13 cellular contexts compared by ENCODE assay signal in genomic region chr18:48803951-48804855, GRCh38.
DNase-seq lines count a peak whose midpoint lies in the region; ATAC-seq and TF ChIP-seq lines count a peak whose summit lies in the region.
"Had no signal": no experiment of that assay in that cellular context is flagged by ENCODE, and none has a peak within 500 bp of the region (broad histone marks: within the 10 kb centered on the region; RNA-seq: fewer than 3 reads in every experiment).

No MANE protein-coding gene starts in this region.

- no peak overlapping the region for H4K5ac ChIP-seq in mesendoderm (ENCODE audit: low read length)

- H3K27ac ChIP-seq in cingulate gyrus (ENCODE audit: low read depth, low read length) (peak overlapping the region; percentile 83), mesendoderm (ENCODE audit: low read depth, low read length) (no peak overlapping the region), suprapubic skin (no peak overlapping the region)

- ATAC-seq in activated CD8-positive, alpha-beta T cell treated with anti-CD3 and anti-CD28 coated beads, Interleukin-2, amount 10 ng/mL, durations not matched to agents 7 days and 5 days, result no peak
- ATAC-seq: activated naive CD4-positive, alpha-beta T cell treated with anti-CD3 and anti-CD28 coated beads, Interleukin-2, amount 50 U/mL, for 72 hours had no signal

- peak overlapping the region; percentile 1 for H3K4ac ChIP-seq in mesendoderm (ENCODE audit: low read depth, low read length)

- no peaks in the 10 kb centered on the region for H3K9me3 ChIP-seq in suprapubic skin

- no peak overlapping the region for H4K8ac ChIP-seq in mesendoderm (ENCODE audit: low read depth, low read length)

- H3K27me3 ChIP-seq in mesendoderm (ENCODE audit: insufficient read depth, low read length, poor library complexity) (no peaks in the 10 kb centered on the region), suprapubic skin (no peaks in the 10 kb centered on the region)

- no peaks in the 10 kb centered on the region for H3K9me3 Mint-ChIP-seq in activated CD8-positive, alpha-beta T cell treated with anti-CD3 and anti-CD28 coated beads, Interleukin-2, amount 10 ng/mL, durations not matched to agents 7 days and 5 days (ENCODE audit: insufficient read depth)

- peak overlapping the region; percentile 19 for H3K56ac ChIP-seq in mesendoderm (ENCODE audit: low read length)

- H3K4me1 ChIP-seq in mesendoderm (ENCODE audit: control insufficient read depth, low read depth, low read length), result peaks cover 10% of the 10 kb centered on the region
- peaks cover 20% of the 10 kb centered on the region for H3K4me1 ChIP-seq in suprapubic skin

- H3K4me2 ChIP-seq in mesendoderm (ENCODE audit: low read length), result no peak overlapping the region

- H3K23ac ChIP-seq in mesendoderm (ENCODE audit: low read length), result no peak overlapping the region

- peaks cover 69% of the 10 kb centered on the region for H3K4me1 Mint-ChIP-seq in activated CD8-positive, alpha-beta T cell treated with anti-CD3 and anti-CD28 coated beads, Interleukin-2, amount 10 ng/mL, durations not matched to agents 7 days and 5 days (ENCODE audit: low read depth)

- no peak overlapping the region for H3K18ac ChIP-seq in mesendoderm (ENCODE audit: low read length)

- H3K79me1 ChIP-seq in mesendoderm (ENCODE audit: low read length), result no peaks in the 10 kb centered on the region

- H2BK15ac ChIP-seq in mesendoderm (replicated peaks; ENCODE audit: low read depth), result no peak overlapping the region

- no peak for TF ChIP-seq EP300 in suprapubic skin (IDR thresholded peaks at IDR 0.05)

- DNase-seq in activated CD8-positive, alpha-beta T cell treated with anti-CD3 and anti-CD28 coated beads, Interleukin-2, amount 10 ng/mL, durations not matched to agents 7 days and 5 days, result no peak
- DNase-seq in mesendoderm (no peak), suprapubic skin (ENCODE audit: low spot score in 2 of 2) (peak; percentile 56 to 65), amygdala (lab: John Stamatoyannopoulos, UW) (no peak), SIG-M5 treated with dmso at 0.1 percent for 504 hours (lab: John Stamatoyannopoulos, UW; ENCODE audit: unreplicated experiment) (no peak), RKO (ENCODE audit: low spot score) (no peak)
- DNase-seq: COR-L47, midbrain, NCI-H1105 treated with DMSO at 0.1 percent for 48 hours, NCI-H510A treated with DMSO at 0.1 percent for 48 hours, SHP77 treated with DMSO at 0.1 percent for 48 hours had no signal

- H3K79me2 ChIP-seq in mesendoderm (ENCODE audit: control insufficient read depth, insufficient read depth, low read length), result no peaks in the 10 kb centered on the region

- TF ChIP-seq CTCF in suprapubic skin (IDR thresholded peaks at IDR 0.05), result no peak

- H3K36me3 Mint-ChIP-seq in activated CD8-positive, alpha-beta T cell treated with anti-CD3 and anti-CD28 coated beads, Interleukin-2, amount 10 ng/mL, durations not matched to agents 7 days and 5 days (ENCODE audit: low read depth), result peaks cover 3% of the 10 kb centered on the region
- H3K36me3 Mint-ChIP-seq: activated naive CD4-positive, alpha-beta T cell treated with anti-CD3 and anti-CD28 coated beads, Interleukin-2, amount 50 U/mL, for 72 hours had no signal

- H3K36me3 ChIP-seq in mesendoderm (ENCODE audit: control insufficient read depth, insufficient read depth, low read length) (no peaks in the 10 kb centered on the region), suprapubic skin (peaks cover 3% of the 10 kb centered on the region)

- CTCF ChIA-PET in activated CD8-positive, alpha-beta T cell treated with anti-CD3 and anti-CD28 coated beads, Interleukin-2, amount 10 ng/mL, durations not matched to agents 7 days and 5 days (lab: Charles Lee), result no interaction called here

- no peaks in the 10 kb centered on the region for H3K27me3 Mint-ChIP-seq in activated CD8-positive, alpha-beta T cell treated with anti-CD3 and anti-CD28 coated beads, Interleukin-2, amount 10 ng/mL, durations not matched to agents 7 days and 5 days (ENCODE audit: low read depth)

- no peak for TF ChIP-seq POLR2A in suprapubic skin (IDR thresholded peaks at IDR 0.05)

- H3K4me3 ChIP-seq in mesendoderm (ENCODE audit: low read length), result no peak overlapping the region
- H3K4me3 ChIP-seq in suprapubic skin, result no peak overlapping the region

- no peak overlapping the region for H3K4me3 Mint-ChIP-seq in activated CD8-positive, alpha-beta T cell treated with anti-CD3 and anti-CD28 coated beads, Interleukin-2, amount 10 ng/mL, durations not matched to agents 7 days and 5 days

- POLR2A ChIA-PET in activated CD8-positive, alpha-beta T cell treated with anti-CD3 and anti-CD28 coated beads, Interleukin-2, amount 10 ng/mL, durations not matched to agents 7 days and 5 days (lab: Charles Lee), result no interaction called here

- no peak overlapping the region for H2BK5ac ChIP-seq in mesendoderm (ENCODE audit: low read length)

- WGBS in mesendoderm (ENCODE audit: extremely low coverage, insufficient coverage, low lambda C conversion rate), result no CpG with 5 or more reads among the region's 11 CpGs
- 79% methylated on average over 9 of the region's 11 CpGs for whole genome bisulfite sequencing in suprapubic skin

- H2BK120ac ChIP-seq in mesendoderm (ENCODE audit: low read depth, low read length), result no peak overlapping the region

- no peak overlapping the region for H3K9ac ChIP-seq in mesendoderm (ENCODE audit: low read length)

- peak overlapping the region; percentile 79 for H3K27ac Mint-ChIP-seq in activated CD8-positive, alpha-beta T cell treated with anti-CD3 and anti-CD28 coated beads, Interleukin-2, amount 10 ng/mL, durations not matched to agents 7 days and 5 days

- peak overlapping the region; percentile 19 for H2AK5ac ChIP-seq in mesendoderm (ENCODE audit: low read length)

Comparison
In these comparisons a context has a peak if more than half of its experiments do, and no peak if none do; other contexts are left out.
1. DNase-seq: peak in suprapubic skin (2 of 2); none in activated CD8-positive, alpha-beta T cell treated with anti-CD3 and anti-CD28 coated beads, Interleukin-2, amount 10 ng/mL, durations not matched to agents 7 days and 5 days (single experiment), mesendoderm (single experiment), amygdala (0 of 56), SIG-M5 treated with dmso at 0.1 percent for 504 hours (single experiment) and RKO (single experiment).